Comparison of ENCODE assay signal across 8 cellular contexts in genomic region chr19:15837399-15837731, GRCh38. TPM values are rescaled to one million over a fixed set of nuclear protein-coding genes. Genes with fewer than 3 reads are reported as not detected.
DNase-seq lines count a peak whose midpoint lies in the region; ATAC-seq and TF ChIP-seq lines count a peak whose summit lies in the region.
"Not testable (repeated sequence)": the region's sequence is repeated elsewhere in the genome, so short reads cannot be mapped to it uniquely, and the experiment has no call there.

No MANE protein-coding gene starts in this region.

- H3K4me1 ChIP-seq in Karpas-422 (ENCODE audit: low read length), result peaks cover 12% of the 10 kb centered on the region
- H3K4me1 ChIP-seq in adrenal gland (replicated peaks in 1 of 2); mononuclear cell (ENCODE audit: insufficient read depth, low read length): not testable (repeated sequence)

- H3K9ac ChIP-seq in Karpas-422 (ENCODE audit: low read length), result not testable (repeated sequence)

- peak overlapping the region; percentile 99 for H3K27ac Mint-ChIP-seq in T-helper 2 cell treated with Interferon-gamma antibody and Interleukin-4, amounts not matched to agents 5 μg/mL and 100 μg/mL, for 36 hours

- H3K36me3 Mint-ChIP-seq in T-helper 2 cell treated with Interferon-gamma antibody and Interleukin-4, amounts not matched to agents 5 μg/mL and 100 μg/mL, for 36 hours (ENCODE audit: low read depth), result not testable (repeated sequence)

- H3K4me3 ChIP-seq in AG10803 (ENCODE audit: low read length) (peak overlapping the region; percentile 84), Karpas-422 (ENCODE audit: low read length) (peak overlapping the region; percentile 79), adrenal gland (peak overlapping the region in 2 of 4 donors; percentile 13 to 74), fibroblast of pulmonary artery (replicated peaks; ENCODE audit: low read depth, low read length) (peak overlapping the region; percentile 75), mononuclear cell (ENCODE audit: low read length) (peak overlapping the region; percentile 70)

- TF ChIP-seq POLR2A in adrenal gland (IDR thresholded peaks at IDR 0.05), result not testable (repeated sequence)

- not testable (repeated sequence) for H4K20me1 ChIP-seq in Karpas-422 (ENCODE audit: insufficient read depth, low read depth, low read length)

- DNase-seq in AG10803 (ENCODE audit: low read depth); Karpas-422; adrenal gland; fibroblast of pulmonary artery (ENCODE audit: low read depth): not testable (repeated sequence)
- DNase-seq in T-helper 2 cell treated with Interferon-gamma antibody and Interleukin-4, amounts not matched to agents 5 μg/mL and 100 μg/mL, for 36 hours (ENCODE audit: low spot score), result peak; percentile 12
- peak; percentile 24 for DNase-seq in stimulated activated CD4-positive, alpha-beta T cell treated with anti-CD3 and anti-CD28 coated beads, Interleukin-4, amount 100 ng/mL, for 24 hours

- not testable (repeated sequence) for H3K27me3 Mint-ChIP-seq in T-helper 2 cell treated with Interferon-gamma antibody and Interleukin-4, amounts not matched to agents 5 μg/mL and 100 μg/mL, for 36 hours (ENCODE audit: low read depth)

- ATAC-seq in GM19395 (IDR thresholded peaks at IDR 0.05; ENCODE audit: unreplicated experiment), result peak; percentile 9

- H3K79me2 ChIP-seq in Karpas-422 (ENCODE audit: low read length), result not testable (repeated sequence)

- H3K4me3 Mint-ChIP-seq in T-helper 2 cell treated with Interferon-gamma antibody and Interleukin-4, amounts not matched to agents 5 μg/mL and 100 μg/mL, for 36 hours, result peak overlapping the region; percentile 92

- H3K9me2 ChIP-seq in Karpas-422 (replicated peaks; ENCODE audit: insufficient read depth, low read length), result not testable (repeated sequence)

- H2AFZ ChIP-seq in Karpas-422 (ENCODE audit: low read length), result peak overlapping the region; percentile 97

- H3K36me3 ChIP-seq in Karpas-422 (ENCODE audit: insufficient read depth, low read length); adrenal gland (replicated peaks in 1 of 2): not testable (repeated sequence)

- intact Hi-C loops in adrenal gland (cut with DNase I), result not testable (repeated sequence)

- H3K9me3 Mint-ChIP-seq in T-helper 2 cell treated with Interferon-gamma antibody and Interleukin-4, amounts not matched to agents 5 μg/mL and 100 μg/mL, for 36 hours, result not testable (repeated sequence)

- WGBS in adrenal gland, 4 donors, result 1 to 2% (median 1%) methylated on average over 6 of the region's 6 CpGs

- peaks cover 31% of the 10 kb centered on the region for H3K4me1 Mint-ChIP-seq in T-helper 2 cell treated with Interferon-gamma antibody and Interleukin-4, amounts not matched to agents 5 μg/mL and 100 μg/mL, for 36 hours (ENCODE audit: low read depth)

- not testable (repeated sequence) for TF ChIP-seq CTCF in AG10803 (conservative IDR thresholded peaks at IDR 0.05; ENCODE audit: low read length); adrenal gland (IDR thresholded peaks at IDR 0.05); fibroblast of pulmonary artery (IDR thresholded peaks at IDR 0.05; ENCODE audit: low read length, missing control alignments)

- H3K27ac ChIP-seq in Karpas-422 (ENCODE audit: low read length), result not testable (repeated sequence)
- peak overlapping the region in 3 of 5 donors; percentile 90 to 98 (median 95) for H3K27ac ChIP-seq in adrenal gland

- H3K27me3 ChIP-seq in Karpas-422 (ENCODE audit: low read length); adrenal gland; mononuclear cell (ENCODE audit: insufficient read depth, low read length): not testable (repeated sequence)

- not testable (repeated sequence) for H3K9me3 ChIP-seq in Karpas-422 (ENCODE audit: low read length); adrenal gland (replicated peaks in 1 of 3); mononuclear cell (ENCODE audit: low read depth, low read length)

- H3K4me2 ChIP-seq in Karpas-422 (ENCODE audit: low read depth, low read length, poor library complexity, severe bottlenecking), result peak overlapping the region; percentile 80

RNA-seq across cellular contexts. Expression of gene OR10H1, which starts 21.9 kb away (rescaled TPM):
- not detected in 2 replicates for total RNA-seq in Karpas-422 (2014; rRNA removed; shearing (Covaris generic); ENCODE audit: low replicate concordance)
- total RNA-seq in adrenal gland (not detected), mononuclear cell (not detected)
- not detected for polyA plus RNA-seq in adrenal gland

RNA-seq across cellular contexts. Expression of gene OR10H5, which starts 49.9 kb away (rescaled TPM):
- not detected in 2 replicates for total RNA-seq in Karpas-422 (2014; rRNA removed; shearing (Covaris generic); ENCODE audit: low replicate concordance)
- total RNA-seq in adrenal gland, result not detected
- not detected for polyA plus RNA-seq in adrenal gland
- under 0.01 TPM for total RNA-seq in mononuclear cell
